In the genomic region with DNA sequence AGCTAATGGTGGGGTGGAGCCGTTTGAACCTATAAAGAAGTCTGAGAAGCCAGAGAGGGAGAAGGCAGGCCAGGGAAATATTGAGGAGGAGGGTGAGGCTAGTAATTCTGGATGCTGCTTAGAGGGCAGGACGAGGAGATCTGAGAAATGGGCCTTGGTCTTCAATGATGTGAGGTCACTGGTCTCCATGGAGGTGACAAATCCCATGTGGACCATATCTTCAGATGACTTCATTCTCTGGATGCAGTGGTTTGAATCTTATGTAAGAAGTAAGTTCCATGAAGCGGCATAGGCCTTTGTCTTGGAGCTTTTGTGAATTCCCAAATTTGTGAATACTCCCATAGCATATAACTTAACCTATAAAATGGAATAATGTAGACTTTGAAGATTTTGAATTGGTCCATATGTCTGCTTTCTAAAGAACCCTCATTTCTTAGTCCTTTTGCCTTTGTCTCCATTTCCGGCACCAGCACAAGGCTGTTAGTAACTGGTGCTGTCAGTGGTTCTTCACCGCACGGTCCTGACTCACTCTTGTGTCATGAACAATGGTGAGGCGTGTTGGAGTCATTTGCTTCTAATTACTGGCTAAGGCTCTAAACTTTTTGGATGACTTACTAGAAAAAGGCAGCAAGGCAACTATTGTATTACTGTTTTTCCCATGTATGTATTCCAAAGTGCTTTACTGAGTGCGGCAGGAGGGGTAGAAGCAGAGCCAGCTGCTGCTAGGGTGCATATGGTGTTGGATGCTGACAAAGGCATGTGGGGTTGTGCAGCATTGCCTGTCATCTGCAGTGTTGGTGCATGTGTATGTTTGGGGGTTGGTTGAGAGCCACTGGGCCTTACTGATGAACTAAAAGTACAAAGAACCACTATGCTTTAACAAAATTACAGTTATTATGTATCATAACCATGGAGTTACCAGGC, we compare ENCODE assay signal across 9 cellular contexts. TPM values are rescaled to one million over a fixed set of nuclear protein-coding genes. Genes with fewer than 3 reads are reported as not detected.
DNase-seq lines count a peak whose midpoint lies in the region; ATAC-seq and TF ChIP-seq lines count a peak whose summit lies in the region.
"Had no signal": no experiment of that assay in that cellular context is flagged by ENCODE, and none has a peak within 500 bp of the region (broad histone marks: within the 10 kb centered on the region; RNA-seq: fewer than 3 reads in every experiment).

No MANE protein-coding gene starts in this region.

- H3K27me3 ChIP-seq in sigmoid colon: no peaks in the 10 kb centered on the region

- WGBS in sigmoid colon, 2 donors: 88 to 91% methylated on average over 8 of the region's 8 CpGs

- H3K9me3 ChIP-seq in sigmoid colon: no peaks in the 10 kb centered on the region

- peak; percentile 95 for DNase-seq in ELR (ENCODE audit: low read depth)
- peak; percentile 97 for DNase-seq in RPMI7951 (ENCODE audit: low read depth)
- peak; percentile 99 for DNase-seq in fibroblast of peridontal ligament (ENCODE audit: extremely low read depth)
- peak; percentile 75 for DNase-seq in sigmoid colon
- no peak for DNase-seq in NCI-H2081 treated with DMSO at 0.1 percent for 48 hours (lab: John Stamatoyannopoulos, UW)
- DNase-seq in NCI-H2107 (lab: John Stamatoyannopoulos, UW): no peak

- peaks cover 0 to 34% (median 24%) of the 10 kb centered on the region in 4 donors for H3K4me1 ChIP-seq in sigmoid colon

- no peak for TF ChIP-seq CTCF in sigmoid colon (IDR thresholded peaks at IDR 0.05)

- TF ChIP-seq POLR2A in sigmoid colon (IDR thresholded peaks at IDR 0.05): no peak

- intact Hi-C loops in sigmoid colon (cut with DNase I): no loop called here

- H3K36me3 ChIP-seq in sigmoid colon: no peaks in the 10 kb centered on the region

- TF ChIP-seq EP300 in sigmoid colon (IDR thresholded peaks at IDR 0.05): no peak

- H3K4me3 ChIP-seq in sigmoid colon: no peak overlapping the region

- peak overlapping the region in 1 of 4 donors; percentile 25 for H3K27ac ChIP-seq in sigmoid colon

- ATAC-seq in GM19023 (IDR thresholded peaks at IDR 0.05; ENCODE audit: unreplicated experiment) (no peak), HG02610 (IDR thresholded peaks at IDR 0.05; ENCODE audit: unreplicated experiment) (no peak)
- ATAC-seq: activated naive CD4-positive, alpha-beta T cell treated with anti-CD3 and anti-CD28 coated beads, Interleukin-2, amount 50 U/mL, for 72 hours had no signal

RNA-seq across cellular contexts. Expression of gene TLN2, which starts 54.0 kb away (rescaled TPM):
- 8.8 and 10.3 TPM in 2 replicates for total RNA-seq in RPMI7951 (2014; rRNA removed; shearing (Covaris generic))
- 10 to 100 TPM in 3 of 4 donors, 1 to 10 TPM in 1; 9.8 to 35.2 (median 15.4) TPM for total RNA-seq in sigmoid colon
- polyA plus RNA-seq in sigmoid colon: 10 to 100 TPM in 1 of 3 donors, 1 to 10 TPM in 2; 5.4 to 10.8 (median 6.9) TPM

Comparison
In these comparisons a context has a peak if more than half of its experiments do, and no peak if none do; other contexts are left out.
1. DNase-seq: peak in ELR (single experiment), RPMI7951 (single experiment), fibroblast of peridontal ligament (single experiment) and sigmoid colon (single experiment); none in NCI-H2081 treated with DMSO at 0.1 percent for 48 hours (single experiment) and NCI-H2107 (single experiment).